8 cellular contexts compared by ENCODE assay signal in genomic region chr12:117836999-117837736, GRCh38.
A peak's percentile ranks its signal among the peaks of the same experiment; 100 is the strongest.
DNase-seq lines count a peak whose midpoint lies in the region; ATAC-seq and TF ChIP-seq lines count a peak whose summit lies in the region.

No MANE protein-coding gene starts in this region.

- DNase-seq in NCI-H187 (lab: John Stamatoyannopoulos, UW) (peak; percentile 63 to 82), NCI-H187 treated with DMSO at 0.1 percent for 48 hours (lab: John Stamatoyannopoulos, UW) (no peak), HT-29 (ENCODE audit: low spot score) (peak; percentile 84), PC-9 (peak; percentile 66 to 69), fibroblast of the aortic adventitia (ENCODE audit: low read depth) (peak; percentile 75), neural crest cell (ENCODE audit: low read depth, low spot score) (peak; percentile 91)
- DNase-seq in activated T-helper 1 cell treated with anti-CD3 and anti-CD28 coated beads, Interleukin-2, amount 50 U/mL, for 16 hours (ENCODE audit: low read depth in 1 of 2, low spot score in 1 of 2): peak; percentile 52 to 66
- peak; percentile 67 to 70 for DNase-seq in stimulated activated naive CD8-positive, alpha-beta T cell treated with anti-CD3 and anti-CD28 coated beads, Interleukin-15, amount 100 ng/mL, for 72 hours

- peaks cover 54% of the 10 kb centered on the region for H3K27me3 Mint-ChIP-seq in neural crest cell (ENCODE audit: low read depth)
- peaks cover 26% of the 10 kb centered on the region for H3K27me3 Mint-ChIP-seq in stimulated activated naive CD8-positive, alpha-beta T cell treated with anti-CD3 and anti-CD28 coated beads, Interleukin-15, amount 100 ng/mL, for 72 hours

- peak; percentile 58 for ATAC-seq in stimulated activated naive CD8-positive, alpha-beta T cell treated with anti-CD3 and anti-CD28 coated beads, Interleukin-15, amount 100 ng/mL, for 72 hours

- H4K20me1 ChIP-seq in PC-9 (ENCODE audit: insufficient read depth): no peaks in the 10 kb centered on the region

- H3K9me3 ChIP-seq in PC-9 (ENCODE audit: insufficient read depth, low read depth): no peaks in the 10 kb centered on the region

- intact Hi-C loops in PC-9 (cut with micrococcal nuclease; ENCODE audit: unreplicated experiment): loop anchor here (1.0 kb wide), 3 partner anchors 470 to 625 kb away; no protein-coding TSS in a partner anchor

- peaks cover 8% of the 10 kb centered on the region for H3K4me1 Mint-ChIP-seq in neural crest cell
- peaks cover 8% of the 10 kb centered on the region for H3K4me1 Mint-ChIP-seq in stimulated activated naive CD8-positive, alpha-beta T cell treated with anti-CD3 and anti-CD28 coated beads, Interleukin-15, amount 100 ng/mL, for 72 hours

- no TSS peak for BruUV-seq in PC-9 (replicated peaks; lab: Mats Ljungman, UMichigan)

- no peak overlapping the region for H3K4me2 ChIP-seq in PC-9

- no peak overlapping the region for H3K4me3 Mint-ChIP-seq in neural crest cell
- no peak overlapping the region for H3K4me3 Mint-ChIP-seq in stimulated activated naive CD8-positive, alpha-beta T cell treated with anti-CD3 and anti-CD28 coated beads, Interleukin-15, amount 100 ng/mL, for 72 hours

- 0 out of 2 replicates have a peak, but pooled peaks cover 5% of the 10 kb centered on the region for H3K27me3 ChIP-seq in PC-9 (ENCODE audit: insufficient read depth, low read depth)

- no peaks in the 10 kb centered on the region for H3K9me3 Mint-ChIP-seq in neural crest cell
- no peaks in the 10 kb centered on the region for H3K9me3 Mint-ChIP-seq in stimulated activated naive CD8-positive, alpha-beta T cell treated with anti-CD3 and anti-CD28 coated beads, Interleukin-15, amount 100 ng/mL, for 72 hours

- H3K27ac ChIP-seq in PC-9: no peak overlapping the region

- no peaks in the 10 kb centered on the region for H3F3A ChIP-seq in PC-9 (ENCODE audit: insufficient read depth, low read depth)

- no peak overlapping the region for H3K4me3 ChIP-seq in PC-9
- H3K4me3 ChIP-seq in fibroblast of the aortic adventitia (ENCODE audit: low read depth, low read length): peak overlapping the region; percentile 7

- H3K4me1 ChIP-seq in PC-9 (replicated peaks; ENCODE audit: insufficient read depth): no peaks in the 10 kb centered on the region

- H3K36me3 ChIP-seq in PC-9 (ENCODE audit: low read depth): no peaks in the 10 kb centered on the region

- no peaks in the 10 kb centered on the region for H3K9me2 ChIP-seq in PC-9 (ENCODE audit: insufficient read depth)

- no peak overlapping the region for H3K27ac Mint-ChIP-seq in neural crest cell (ENCODE audit: unreplicated experiment)
- H3K27ac Mint-ChIP-seq in stimulated activated naive CD8-positive, alpha-beta T cell treated with anti-CD3 and anti-CD28 coated beads, Interleukin-15, amount 100 ng/mL, for 72 hours: no peak overlapping the region

- TF ChIP-seq CTCF in PC-9 (conservative IDR thresholded peaks at IDR 0.05) (peak; percentile 99), fibroblast of the aortic adventitia (IDR thresholded peaks at IDR 0.05; ENCODE audit: insufficient read depth, low read length) (peak; percentile 98), neural crest cell (conservative IDR thresholded peaks at IDR 0.05) (peak; percentile 98)

- POLR2A ChIA-PET in PC-9 (lab: Charles Lee; ENCODE audit: unreplicated experiment): no interaction called here

- H3K79me2 ChIP-seq in PC-9 (ENCODE audit: low read depth): no peaks in the 10 kb centered on the region

- CTCF ChIA-PET in PC-9 (lab: Charles Lee): interaction anchor here (1.0 to 2.0 kb wide), 3 partner anchors 13 to 470 kb away, joined by 3 to 7 read pairs (median 3); no protein-coding TSS in a partner anchor

- no peak overlapping the region for H2AFZ ChIP-seq in PC-9

- no peaks in the 10 kb centered on the region for H3K36me3 Mint-ChIP-seq in neural crest cell (ENCODE audit: low read depth)
